14 cellular contexts compared by ENCODE assay signal in genomic region chr15:89136084-89136806, GRCh38. TPM values are rescaled to one million over a fixed set of nuclear protein-coding genes. Genes with fewer than 3 reads are reported as not detected.
A peak's percentile ranks its signal among the peaks of the same experiment; 100 is the strongest.
DNase-seq lines count a peak whose midpoint lies in the region; ATAC-seq and TF ChIP-seq lines count a peak whose summit lies in the region.
"Had no signal": no experiment of that assay in that cellular context is flagged by ENCODE, and none has a peak within 500 bp of the region (broad histone marks: within the 10 kb centered on the region; RNA-seq: fewer than 3 reads in every experiment).

No MANE protein-coding gene starts in this region.

- H3K4ac ChIP-seq in IMR-90 (ENCODE audit: low read depth, low read length): no peak overlapping the region

- no peaks in the 10 kb centered on the region for H3K27me3 ChIP-seq in IMR-90 (ENCODE audit: control insufficient read depth, insufficient read depth, low read length)
- no peaks in the 10 kb centered on the region for H3K27me3 ChIP-seq in colonic mucosa
- no peaks in the 10 kb centered on the region for H3K27me3 ChIP-seq in lower lobe of right lung (ENCODE audit: low read depth)
- H3K27me3 ChIP-seq in subcutaneous abdominal adipose tissue (ENCODE audit: control insufficient read depth in 5 of 5, insufficient read depth in 4 of 5, low read length in 5 of 5): no peaks in the 10 kb centered on the region
- no peaks in the 10 kb centered on the region for H3K27me3 ChIP-seq in Karpas-422 (ENCODE audit: low read length)
- H3K27me3 ChIP-seq: BLaER1 had no signal

- CTCF ChIA-PET in IMR-90 (lab: Yijun Ruan, JAX): no interaction called here

- no peak for TF ChIP-seq POLR2A in IMR-90 (IDR thresholded peaks at IDR 0.05; ENCODE audit: low read depth, low read length)

- no peak overlapping the region for H2BK120ac ChIP-seq in IMR-90 (ENCODE audit: low read depth, low read length)

- no peaks in the 10 kb centered on the region for H3K9me3 ChIP-seq in IMR-90 (ENCODE audit: control insufficient read depth, insufficient read depth, low read length)
- H3K9me3 ChIP-seq in colonic mucosa: no peaks in the 10 kb centered on the region
- no peaks in the 10 kb centered on the region for H3K9me3 ChIP-seq in lower lobe of right lung
- H3K9me3 ChIP-seq in subcutaneous abdominal adipose tissue (ENCODE audit: control insufficient read depth in 5 of 5, low read length in 5 of 5): no peaks in the 10 kb centered on the region
- no peaks in the 10 kb centered on the region for H3K9me3 ChIP-seq in Karpas-422 (ENCODE audit: low read length)
- H3K9me3 ChIP-seq: BLaER1 had no signal

- H3K4me2 ChIP-seq in IMR-90 (ENCODE audit: low read depth, low read length): no peak overlapping the region
- H3K4me2 ChIP-seq in Karpas-422 (ENCODE audit: low read depth, low read length, poor library complexity, severe bottlenecking): no peak overlapping the region
- H3K4me2 ChIP-seq: BLaER1 had no signal

- POLR2A ChIA-PET in IMR-90 (lab: Charles Lee; ENCODE audit: unreplicated experiment): no interaction called here

- BruUV-seq in IMR-90 (replicated peaks; lab: Mats Ljungman, UMichigan): no TSS peak

- dilution Hi-C loops in IMR-90 (cut with HindIII; ENCODE audit: low sequenced_read_pairs, unreplicated experiment): no loop called here

- H4K91ac ChIP-seq in IMR-90 (ENCODE audit: insufficient read depth, low read depth, low read length): no peak overlapping the region

- H2AK5ac ChIP-seq in IMR-90 (ENCODE audit: low read depth, low read length): no peak overlapping the region

- H3K9me2 ChIP-seq in Karpas-422 (replicated peaks; ENCODE audit: insufficient read depth, low read length): no peaks in the 10 kb centered on the region

- 100% methylated on average over 3 of the region's 12 CpGs; no CpG with 5 or more reads in 1 of the 2 experiments for WGBS in IMR-90 (ENCODE audit: extremely low coverage in 2 of 2, insufficient read length in 1 of 2), 2 experiments

- H3K14ac ChIP-seq in IMR-90 (replicated peaks; ENCODE audit: low read depth, low read length): 0 out of 2 replicates have a peak overlapping the region, but pooled peaks have one; percentile 60

- H2BK5ac ChIP-seq in IMR-90 (ENCODE audit: low read depth, low read length, poor library complexity, severe bottlenecking): no peak overlapping the region

- no peak overlapping the region for H2BK20ac ChIP-seq in IMR-90 (ENCODE audit: low read depth, low read length)

- H3K27ac ChIP-seq in IMR-90 (ENCODE audit: insufficient read depth, low read length) (no peak overlapping the region), colonic mucosa (peak overlapping the region; percentile 31), lower lobe of right lung (peak overlapping the region; percentile 4), subcutaneous abdominal adipose tissue (ENCODE audit: low read depth, low read length) (peak overlapping the region; percentile 75), Karpas-422 (ENCODE audit: low read length) (no peak overlapping the region)
- H3K27ac ChIP-seq: BLaER1 had no signal

- peaks cover 7% of the 10 kb centered on the region for H3K36me3 ChIP-seq in IMR-90 (ENCODE audit: control insufficient read depth, insufficient read depth, low read length)
- H3K36me3 ChIP-seq in colonic mucosa: no peaks in the 10 kb centered on the region
- peaks cover under 1% of the 10 kb centered on the region for H3K36me3 ChIP-seq in lower lobe of right lung
- no peaks in the 10 kb centered on the region for H3K36me3 ChIP-seq in subcutaneous abdominal adipose tissue (ENCODE audit: control insufficient read depth in 5 of 5, insufficient read depth in 5 of 5, low read length in 5 of 5)
- no peaks in the 10 kb centered on the region for H3K36me3 ChIP-seq in Karpas-422 (ENCODE audit: insufficient read depth, low read length)

- peaks cover 28% of the 10 kb centered on the region for H3K79me2 ChIP-seq in Karpas-422 (ENCODE audit: low read length)

- H2AFZ ChIP-seq in IMR-90 (replicated peaks; ENCODE audit: low read length, poor library complexity) (no peak overlapping the region), Karpas-422 (ENCODE audit: low read length) (no peak overlapping the region)

- TF ChIP-seq CTCF in IMR-90 (conservative IDR thresholded peaks at IDR 0.05; ENCODE audit: low read depth, low read length): no peak
- TF ChIP-seq CTCF in colonic mucosa (IDR thresholded peaks at IDR 0.05): no peak
- no peak for TF ChIP-seq CTCF in lower lobe of right lung (IDR thresholded peaks at IDR 0.05)

- H2AK9ac ChIP-seq in IMR-90 (replicated peaks; ENCODE audit: low read depth, low read length, poor library complexity): no peak overlapping the region

- ATAC-seq in IMR-90 (ENCODE audit: low read depth): no peak
- ATAC-seq in lower lobe of right lung: no peak
- no peak for ATAC-seq in GM18909 (IDR thresholded peaks at IDR 0.05; ENCODE audit: poor library complexity, unreplicated experiment)
- ATAC-seq in GM19463 (IDR thresholded peaks at IDR 0.05; ENCODE audit: unreplicated experiment): no peak

- H4K8ac ChIP-seq in IMR-90 (ENCODE audit: low read depth in 2 of 2, low read length in 2 of 2): no peak overlapping the region

- H3K79me1 ChIP-seq in IMR-90 (ENCODE audit: low read depth in 1 of 2, low read length in 2 of 2): peaks cover 19 to 63% of the 10 kb centered on the region in 2 experiments; a peak in 3 of 4 replicates

- no peak overlapping the region for H3K9ac ChIP-seq in IMR-90 (ENCODE audit: low read depth, low read length)
- H3K9ac ChIP-seq in colonic mucosa (ENCODE audit: low read depth in 2 of 2, low read length in 2 of 2): no peak overlapping the region
- H3K9ac ChIP-seq in subcutaneous abdominal adipose tissue (ENCODE audit: low read length in 5 of 5): no peak overlapping the region
- H3K9ac ChIP-seq in Karpas-422 (ENCODE audit: low read length): no peak overlapping the region
- H3K9ac ChIP-seq: BLaER1 had no signal

- H2BK15ac ChIP-seq in IMR-90 (ENCODE audit: low read depth, low read length): no peak overlapping the region

- H3K56ac ChIP-seq in IMR-90 (ENCODE audit: extremely low read depth, insufficient read depth, low read length): no peak overlapping the region

- intact Hi-C loops in IMR-90 (cut with micrococcal nuclease): no loop called here
- intact Hi-C loops in colonic mucosa (cut with DNase I): no loop called here
- intact Hi-C loops in lower lobe of right lung (cut with DNase I): no loop called here

- no peak for TF ChIP-seq RAD21 in IMR-90 (IDR thresholded peaks at IDR 0.05; ENCODE audit: low read length)

- no peaks in the 10 kb centered on the region for H4K20me1 ChIP-seq in IMR-90 (ENCODE audit: insufficient read depth, low read length)
- H4K20me1 ChIP-seq in Karpas-422 (ENCODE audit: insufficient read depth, low read depth, low read length): no peaks in the 10 kb centered on the region
- H4K20me1 ChIP-seq: BLaER1 had no signal

- DNase-seq in IMR-90 (no peak), colonic mucosa (no peak), lower lobe of right lung (no peak), Karpas-422 (no peak), GM03348 (ENCODE audit: low spot score) (no peak)
- DNase-seq: activated gamma-delta T cell, cortex of kidney, EL, NCI-H1436 treated with DMSO at 0.1 percent for 48 hours, NCI-H524 treated with DMSO at 0.1 percent for 48 hours had no signal

- H3K4me3 ChIP-seq in IMR-90 (ENCODE audit: insufficient read depth, low read depth, low read length): no peak overlapping the region
- H3K4me3 ChIP-seq in colonic mucosa: no peak overlapping the region
- H3K4me3 ChIP-seq in lower lobe of right lung: no peak overlapping the region
- H3K4me3 ChIP-seq in subcutaneous abdominal adipose tissue (ENCODE audit: low read depth in 1 of 5, low read length in 5 of 5): no peak overlapping the region
- no peak overlapping the region for H3K4me3 ChIP-seq in Karpas-422 (ENCODE audit: low read length)
- H3K4me3 ChIP-seq: BLaER1 had no signal

- in situ Hi-C loops in IMR-90 (cut with MboI; ENCODE audit: low sequenced_read_pairs): no loop called here

- no peak overlapping the region; the same call in 1 of the 2 replicates for H4K5ac ChIP-seq in IMR-90 (ENCODE audit: low read depth, low read length)

- H3K23ac ChIP-seq in IMR-90 (ENCODE audit: low read depth, low read length): no peak overlapping the region

- H3K9me1 ChIP-seq in IMR-90 (ENCODE audit: insufficient read depth, low read length): peaks cover 20% of the 10 kb centered on the region

- H3K18ac ChIP-seq in IMR-90 (ENCODE audit: low read depth, low read length): no peak overlapping the region

- H3K4me1 ChIP-seq in IMR-90 (ENCODE audit: control insufficient read depth, insufficient read depth, low read length) (peaks cover 29% of the 10 kb centered on the region), colonic mucosa (peaks cover 6% of the 10 kb centered on the region), lower lobe of right lung (peaks cover 78% of the 10 kb centered on the region), subcutaneous abdominal adipose tissue (ENCODE audit: control insufficient read depth in 5 of 5, insufficient read depth in 5 of 5, low read length in 5 of 5) (peaks cover 20 to 79% (median 46%) of the 10 kb centered on the region in 5 donors), Karpas-422 (ENCODE audit: low read length) (peaks cover 2% of the 10 kb centered on the region; the same call in 1 of the 2 replicates)

TF ChIP-seq in IMR-90, 13 proteins besides CTCF, POLR2A, EP300 and RAD21 (continues in another document):
- no peak for TF ChIP-seq MAZ (IDR thresholded peaks at IDR 0.05; ENCODE audit: borderline replicate concordance, low read depth, low read length)
- TF ChIP-seq FOS (IDR thresholded peaks at IDR 0.05; ENCODE audit: low read depth, low read length): no peak
- no peak for TF ChIP-seq SMC3 (IDR thresholded peaks at IDR 0.05; ENCODE audit: low read depth, low read length)
- TF ChIP-seq MAFK (IDR thresholded peaks at IDR 0.05; ENCODE audit: low read depth, low read length): no peak
- TF ChIP-seq BHLHE40 (IDR thresholded peaks at IDR 0.05; ENCODE audit: low read depth, low read length): no peak
- no peak for TF ChIP-seq NFE2L2 (IDR thresholded peaks at IDR 0.05; ENCODE audit: low read depth, low read length)
- no peak for TF ChIP-seq MXI1 (IDR thresholded peaks at IDR 0.05; ENCODE audit: borderline replicate concordance, low read depth, low read length)

RNA-seq across cellular contexts. Expression of gene ABHD2, which starts 48.0 kb away (rescaled TPM):
- total RNA-seq in IMR-90 (2012; rRNA removed): 56.9 and 62.9 TPM in 2 replicates
- 29.4 and 31.2 TPM in 2 replicates for polyA plus RNA-seq in IMR-90 (2012; rRNA removed)
- 5.6 and 10.7 TPM in 2 replicates for polyA plus RNA-seq in IMR-90 (2012; cell fraction: cytosol; rRNA removed)
- 13.8 and 16.1 TPM in 2 replicates for polyA plus RNA-seq in IMR-90 (2012; cell fraction: nucleus; rRNA removed; ENCODE audit: low replicate concordance)
- 10 to 100 TPM; 71.5 to 86.7 TPM for total RNA-seq in colonic mucosa
- total RNA-seq in lower lobe of right lung: 202 TPM
- 28.3 and 43.6 TPM in 2 replicates for total RNA-seq in Karpas-422 (2014; rRNA removed; shearing (Covaris generic); ENCODE audit: low replicate concordance)

Comparison
In these comparisons a context has a peak if more than half of its experiments do, and no peak if none do; other contexts are left out.
1. H3K27ac ChIP-seq: peak in colonic mucosa (single experiment), lower lobe of right lung (single experiment) and subcutaneous abdominal adipose tissue (single experiment); none in IMR-90 (single experiment) and Karpas-422 (single experiment).